ENCODE assay signal across 2 cellular contexts in genomic region chr10:46224414-46224682, GRCh38.
TF ChIP-seq lines count a peak whose summit lies in the region.

No MANE protein-coding gene starts in this region.

TF ChIP-seq in K562, 482 proteins besides CTCF, POLR2A, EP300 and RAD21:
- TF ChIP-seq, protein P1, sequence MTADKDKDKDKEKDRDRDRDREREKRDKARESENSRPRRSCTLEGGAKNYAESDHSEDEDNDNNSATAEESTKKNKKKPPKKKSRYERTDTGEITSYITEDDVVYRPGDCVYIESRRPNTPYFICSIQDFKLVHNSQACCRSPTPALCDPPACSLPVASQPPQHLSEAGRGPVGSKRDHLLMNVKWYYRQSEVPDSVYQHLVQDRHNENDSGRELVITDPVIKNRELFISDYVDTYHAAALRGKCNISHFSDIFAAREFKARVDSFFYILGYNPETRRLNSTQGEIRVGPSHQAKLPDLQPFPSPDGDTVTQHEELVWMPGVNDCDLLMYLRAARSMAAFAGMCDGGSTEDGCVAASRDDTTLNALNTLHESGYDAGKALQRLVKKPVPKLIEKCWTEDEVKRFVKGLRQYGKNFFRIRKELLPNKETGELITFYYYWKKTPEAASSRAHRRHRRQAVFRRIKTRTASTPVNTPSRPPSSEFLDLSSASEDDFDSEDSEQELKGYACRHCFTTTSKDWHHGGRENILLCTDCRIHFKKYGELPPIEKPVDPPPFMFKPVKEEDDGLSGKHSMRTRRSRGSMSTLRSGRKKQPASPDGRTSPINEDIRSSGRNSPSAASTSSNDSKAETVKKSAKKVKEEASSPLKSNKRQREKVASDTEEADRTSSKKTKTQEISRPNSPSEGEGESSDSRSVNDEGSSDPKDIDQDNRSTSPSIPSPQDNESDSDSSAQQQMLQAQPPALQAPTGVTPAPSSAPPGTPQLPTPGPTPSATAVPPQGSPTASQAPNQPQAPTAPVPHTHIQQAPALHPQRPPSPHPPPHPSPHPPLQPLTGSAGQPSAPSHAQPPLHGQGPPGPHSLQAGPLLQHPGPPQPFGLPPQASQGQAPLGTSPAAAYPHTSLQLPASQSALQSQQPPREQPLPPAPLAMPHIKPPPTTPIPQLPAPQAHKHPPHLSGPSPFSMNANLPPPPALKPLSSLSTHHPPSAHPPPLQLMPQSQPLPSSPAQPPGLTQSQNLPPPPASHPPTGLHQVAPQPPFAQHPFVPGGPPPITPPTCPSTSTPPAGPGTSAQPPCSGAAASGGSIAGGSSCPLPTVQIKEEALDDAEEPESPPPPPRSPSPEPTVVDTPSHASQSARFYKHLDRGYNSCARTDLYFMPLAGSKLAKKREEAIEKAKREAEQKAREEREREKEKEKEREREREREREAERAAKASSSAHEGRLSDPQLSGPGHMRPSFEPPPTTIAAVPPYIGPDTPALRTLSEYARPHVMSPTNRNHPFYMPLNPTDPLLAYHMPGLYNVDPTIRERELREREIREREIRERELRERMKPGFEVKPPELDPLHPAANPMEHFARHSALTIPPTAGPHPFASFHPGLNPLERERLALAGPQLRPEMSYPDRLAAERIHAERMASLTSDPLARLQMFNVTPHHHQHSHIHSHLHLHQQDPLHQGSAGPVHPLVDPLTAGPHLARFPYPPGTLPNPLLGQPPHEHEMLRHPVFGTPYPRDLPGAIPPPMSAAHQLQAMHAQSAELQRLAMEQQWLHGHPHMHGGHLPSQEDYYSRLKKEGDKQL (CRISPR knock-in tag; IDR thresholded peaks at IDR 0.05; ENCODE audit: borderline replicate concordance): 0 out of 2 replicates have a peak, but pooled peaks have one; percentile 41
- no peak for TF ChIP-seq ZNF398 (CRISPR knock-in tag; IDR thresholded peaks at IDR 0.05)
- no peak for TF ChIP-seq ZNF766 (CRISPR knock-in tag; conservative IDR thresholded peaks at IDR 0.05)

TF ChIP-seq in SK-N-SH, 30 proteins besides CTCF, POLR2A, EP300 and RAD21 (continued from another document):
- TF ChIP-seq, protein P2, sequence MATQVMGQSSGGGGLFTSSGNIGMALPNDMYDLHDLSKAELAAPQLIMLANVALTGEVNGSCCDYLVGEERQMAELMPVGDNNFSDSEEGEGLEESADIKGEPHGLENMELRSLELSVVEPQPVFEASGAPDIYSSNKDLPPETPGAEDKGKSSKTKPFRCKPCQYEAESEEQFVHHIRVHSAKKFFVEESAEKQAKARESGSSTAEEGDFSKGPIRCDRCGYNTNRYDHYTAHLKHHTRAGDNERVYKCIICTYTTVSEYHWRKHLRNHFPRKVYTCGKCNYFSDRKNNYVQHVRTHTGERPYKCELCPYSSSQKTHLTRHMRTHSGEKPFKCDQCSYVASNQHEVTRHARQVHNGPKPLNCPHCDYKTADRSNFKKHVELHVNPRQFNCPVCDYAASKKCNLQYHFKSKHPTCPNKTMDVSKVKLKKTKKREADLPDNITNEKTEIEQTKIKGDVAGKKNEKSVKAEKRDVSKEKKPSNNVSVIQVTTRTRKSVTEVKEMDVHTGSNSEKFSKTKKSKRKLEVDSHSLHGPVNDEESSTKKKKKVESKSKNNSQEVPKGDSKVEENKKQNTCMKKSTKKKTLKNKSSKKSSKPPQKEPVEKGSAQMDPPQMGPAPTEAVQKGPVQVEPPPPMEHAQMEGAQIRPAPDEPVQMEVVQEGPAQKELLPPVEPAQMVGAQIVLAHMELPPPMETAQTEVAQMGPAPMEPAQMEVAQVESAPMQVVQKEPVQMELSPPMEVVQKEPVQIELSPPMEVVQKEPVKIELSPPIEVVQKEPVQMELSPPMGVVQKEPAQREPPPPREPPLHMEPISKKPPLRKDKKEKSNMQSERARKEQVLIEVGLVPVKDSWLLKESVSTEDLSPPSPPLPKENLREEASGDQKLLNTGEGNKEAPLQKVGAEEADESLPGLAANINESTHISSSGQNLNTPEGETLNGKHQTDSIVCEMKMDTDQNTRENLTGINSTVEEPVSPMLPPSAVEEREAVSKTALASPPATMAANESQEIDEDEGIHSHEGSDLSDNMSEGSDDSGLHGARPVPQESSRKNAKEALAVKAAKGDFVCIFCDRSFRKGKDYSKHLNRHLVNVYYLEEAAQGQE (IDR thresholded peaks at IDR 0.05; ENCODE audit: low read depth, low read length): no peak
- TF ChIP-seq ELF1 (IDR thresholded peaks at IDR 0.05): no peak
- no peak for TF ChIP-seq TAF1 (IDR thresholded peaks at IDR 0.05; ENCODE audit: borderline replicate concordance, low read depth, low read length)
- TF ChIP-seq TCF12 (IDR thresholded peaks at IDR 0.05): no peak
- no peak for TF ChIP-seq CHD2 (IDR thresholded peaks at IDR 0.05; ENCODE audit: low read length, partially characterized antibody)
- no peak for TF ChIP-seq GATA2 (CRISPR knock-in tag; IDR thresholded peaks at IDR 0.05)
- no peak for TF ChIP-seq MEF2A (IDR thresholded peaks at IDR 0.05; ENCODE audit: borderline replicate concordance, low read depth)
- TF ChIP-seq FOXJ3 (CRISPR knock-in tag; IDR thresholded peaks at IDR 0.05): no peak
- TF ChIP-seq PBX3 (IDR thresholded peaks at IDR 0.05): no peak
